8 cellular contexts compared by ENCODE assay signal in genomic region chr11:128468106-128468505, GRCh38.
DNase-seq lines count a peak whose midpoint lies in the region; ATAC-seq and TF ChIP-seq lines count a peak whose summit lies in the region.

No MANE protein-coding gene starts in this region.

- in situ Hi-C loops in gastrocnemius medialis (cut with MboI; ENCODE audit: low sequenced_read_pairs in 4 of 4): no loop called here

- H2AFZ ChIP-seq in DND-41 (ENCODE audit: low read depth, low read length) (no peak overlapping the region), PC-9 (no peak overlapping the region)

- TF ChIP-seq CTCF in DND-41 (IDR thresholded peaks at IDR 0.05; ENCODE audit: borderline replicate concordance, extremely low read depth, low read length, poor library complexity, severe bottlenecking) (no peak), PC-9 (conservative IDR thresholded peaks at IDR 0.05) (no peak), gastrocnemius medialis (IDR thresholded peaks at IDR 0.05 in 4 of 5, conservative IDR thresholded peaks at IDR 0.05 in 1 of 5) (no peak)

- no peak overlapping the region for H3K9ac ChIP-seq in DND-41 (ENCODE audit: low read depth, low read length)

- intact Hi-C loops in PC-9 (cut with micrococcal nuclease; ENCODE audit: unreplicated experiment): loop anchor here (1.0 to 5.0 kb wide), 2 partner anchors 28 to 296 kb away; no protein-coding TSS in a partner anchor
- intact Hi-C loops in gastrocnemius medialis (cut with DNase I; ENCODE audit: low total_unique reads): no loop called here

- ATAC-seq in DND-41 (ENCODE audit: insufficient read depth, low read depth) (no peak), gastrocnemius medialis (no peak), HG03097 (IDR thresholded peaks at IDR 0.05; ENCODE audit: low FRiP score, unreplicated experiment) (no peak), GM21619 (IDR thresholded peaks at IDR 0.05; ENCODE audit: unreplicated experiment) (no peak), GM19397 (IDR thresholded peaks at IDR 0.05; ENCODE audit: unreplicated experiment) (no peak)

- no peaks in the 10 kb centered on the region for H3K9me2 ChIP-seq in PC-9 (ENCODE audit: insufficient read depth)

- H3K4me3 ChIP-seq in DND-41 (ENCODE audit: low read depth in 1 of 2, low read length in 2 of 2) (no peak overlapping the region), PC-9 (no peak overlapping the region), gastrocnemius medialis (no peak overlapping the region)
- H3K4me3 ChIP-seq in effector memory CD4-positive, alpha-beta T cell (ENCODE audit: insufficient read depth, low read depth, low read length, poor library complexity, severe bottlenecking): peak overlapping the region; percentile 15

- peaks cover 13% of the 10 kb centered on the region; the same call in 1 of the 2 replicates for H4K20me1 ChIP-seq in DND-41 (ENCODE audit: insufficient read depth, low read length)
- no peaks in the 10 kb centered on the region for H4K20me1 ChIP-seq in PC-9 (ENCODE audit: insufficient read depth)

- H3K36me3 ChIP-seq in DND-41 (ENCODE audit: insufficient read depth, low read length) (peaks cover 89% of the 10 kb centered on the region), PC-9 (ENCODE audit: low read depth) (peaks cover 12% of the 10 kb centered on the region; the same call in 1 of the 2 replicates), gastrocnemius medialis (peaks cover 0 to 5% of the 10 kb centered on the region in 2 donors)
- H3K36me3 ChIP-seq in effector memory CD4-positive, alpha-beta T cell (ENCODE audit: control insufficient read depth, insufficient read depth, low read length): peaks cover 56% of the 10 kb centered on the region

- DNase-seq in DND-41: no peak
- DNase-seq in PC-9: no peak
- no peak for DNase-seq in effector memory CD4-positive, alpha-beta T cell
- no peak for DNase-seq in gastrocnemius medialis
- no peak for DNase-seq in medulla oblongata (ENCODE audit: extremely low spot score)

- BruUV-seq in PC-9 (replicated peaks; lab: Mats Ljungman, UMichigan): no TSS peak

- no peak for TF ChIP-seq POLR2A in gastrocnemius medialis (IDR thresholded peaks at IDR 0.05)

- H3K27ac ChIP-seq in DND-41 (ENCODE audit: low read length): peak overlapping the region; percentile 39; the same call in 1 of the 2 replicates
- peak overlapping the region; percentile 62 for H3K27ac ChIP-seq in PC-9
- peak overlapping the region; percentile 93 for H3K27ac ChIP-seq in effector memory CD4-positive, alpha-beta T cell (ENCODE audit: insufficient read depth, low read length, poor library complexity, severe bottlenecking)
- peak overlapping the region; percentile 68 to 73 (median 72) for H3K27ac ChIP-seq in gastrocnemius medialis

- H3K27me3 ChIP-seq in DND-41 (ENCODE audit: insufficient read depth, low read length, poor library complexity): no peaks in the 10 kb centered on the region
- H3K27me3 ChIP-seq in PC-9 (ENCODE audit: insufficient read depth, low read depth): no peaks in the 10 kb centered on the region
- no peaks in the 10 kb centered on the region for H3K27me3 ChIP-seq in effector memory CD4-positive, alpha-beta T cell (replicated peaks; ENCODE audit: control insufficient read depth, insufficient read depth, low read length, poor library complexity, severe bottlenecking)
- H3K27me3 ChIP-seq in gastrocnemius medialis: no peaks in the 10 kb centered on the region

- H3K4me2 ChIP-seq in DND-41 (ENCODE audit: insufficient read depth, low read length) (no peak overlapping the region), PC-9 (peak overlapping the region; percentile 39)

- H3F3A ChIP-seq in PC-9 (ENCODE audit: insufficient read depth, low read depth): peaks cover 5% of the 10 kb centered on the region; the same call in 1 of the 2 replicates

- POLR2A ChIA-PET in PC-9 (lab: Charles Lee; ENCODE audit: unreplicated experiment): no interaction called here

- peaks cover 31% of the 10 kb centered on the region for H3K4me1 ChIP-seq in DND-41 (ENCODE audit: insufficient read depth, low read length)
- peaks cover 18% of the 10 kb centered on the region for H3K4me1 ChIP-seq in PC-9 (replicated peaks; ENCODE audit: insufficient read depth)
- H3K4me1 ChIP-seq in effector memory CD4-positive, alpha-beta T cell (ENCODE audit: control insufficient read depth, insufficient read depth, low read length, poor library complexity, severe bottlenecking): peaks cover 94% of the 10 kb centered on the region
- peaks cover 52 to 56% of the 10 kb centered on the region in 2 donors for H3K4me1 ChIP-seq in gastrocnemius medialis

- peaks cover 65% of the 10 kb centered on the region for H3K79me2 ChIP-seq in DND-41 (ENCODE audit: insufficient read depth, low read length)
- H3K79me2 ChIP-seq in PC-9 (ENCODE audit: low read depth): no peaks in the 10 kb centered on the region

- CTCF ChIA-PET in PC-9 (lab: Charles Lee): interaction anchor here (0.6 kb wide), 1 partner anchor 21 kb away, joined by 7 read pairs; no protein-coding TSS in a partner anchor

- H3K9me3 ChIP-seq in DND-41 (ENCODE audit: insufficient read depth, low read length, severe bottlenecking) (no peaks in the 10 kb centered on the region), PC-9 (ENCODE audit: insufficient read depth, low read depth) (no peaks in the 10 kb centered on the region), gastrocnemius medialis (no peaks in the 10 kb centered on the region)
- H3K9me3 ChIP-seq in effector memory CD4-positive, alpha-beta T cell (ENCODE audit: control insufficient read depth, low read length): no peaks in the 10 kb centered on the region

Comparison
In these comparisons a context has a peak if more than half of its experiments do, and no peak if none do; other contexts are left out.
1. H3K27ac ChIP-seq: peak in every context shown above with its lines; median percentile 93 in effector memory CD4-positive, alpha-beta T cell; 72 in gastrocnemius medialis; 62 in PC-9; 39 in DND-41.